ENCODE assay signal across 1 cellular context in the genomic region with DNA sequence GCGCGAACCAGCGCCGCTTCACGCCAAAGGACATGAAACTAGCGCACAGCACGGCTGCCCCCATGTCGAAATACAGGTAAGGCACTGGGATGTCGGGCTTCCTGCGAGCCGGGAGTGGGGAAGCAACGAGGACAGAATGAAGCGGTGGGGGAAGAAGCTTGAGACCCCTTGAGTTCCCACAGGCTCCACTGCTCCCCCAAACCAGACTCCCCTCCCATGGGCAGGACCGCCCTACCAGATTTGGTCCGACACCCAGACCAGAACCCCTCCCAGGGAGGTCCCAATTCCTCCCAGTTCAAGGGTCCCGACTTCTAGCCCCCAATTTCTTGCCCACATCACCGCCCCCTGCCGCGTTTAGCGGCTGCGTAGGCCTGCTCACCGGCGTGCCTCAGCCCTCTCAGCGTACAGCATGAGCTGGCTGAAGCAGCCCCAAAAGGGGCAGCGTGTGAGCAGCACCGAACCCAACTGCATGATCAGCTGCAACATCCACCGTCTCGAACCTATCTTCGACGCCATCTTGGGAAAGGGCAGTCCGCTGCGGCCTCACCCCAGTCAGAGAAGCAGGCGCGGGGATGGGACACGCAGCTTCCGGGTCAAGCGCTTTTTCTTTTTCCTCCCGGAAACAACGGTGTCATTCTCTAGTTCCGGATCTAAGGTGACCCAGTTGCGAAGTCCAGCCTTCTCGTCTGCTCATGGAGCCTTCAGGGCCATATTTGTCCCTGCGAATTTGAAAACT.
TF ChIP-seq lines count a peak whose summit lies in the region.

A gene (minus strand): TSS at position 527 of the 736 bp plus-strand sequence. CDS start 11 bp downstream, at position 516.

TF ChIP-seq in K562, 482 proteins besides CTCF, POLR2A, EP300 and RAD21 (continued from another document and continues in another):
- TF ChIP-seq, protein P1, sequence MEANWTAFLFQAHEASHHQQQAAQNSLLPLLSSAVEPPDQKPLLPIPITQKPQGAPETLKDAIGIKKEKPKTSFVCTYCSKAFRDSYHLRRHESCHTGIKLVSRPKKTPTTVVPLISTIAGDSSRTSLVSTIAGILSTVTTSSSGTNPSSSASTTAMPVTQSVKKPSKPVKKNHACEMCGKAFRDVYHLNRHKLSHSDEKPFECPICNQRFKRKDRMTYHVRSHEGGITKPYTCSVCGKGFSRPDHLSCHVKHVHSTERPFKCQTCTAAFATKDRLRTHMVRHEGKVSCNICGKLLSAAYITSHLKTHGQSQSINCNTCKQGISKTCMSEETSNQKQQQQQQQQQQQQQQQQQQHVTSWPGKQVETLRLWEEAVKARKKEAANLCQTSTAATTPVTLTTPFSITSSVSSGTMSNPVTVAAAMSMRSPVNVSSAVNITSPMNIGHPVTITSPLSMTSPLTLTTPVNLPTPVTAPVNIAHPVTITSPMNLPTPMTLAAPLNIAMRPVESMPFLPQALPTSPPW (CRISPR knock-in tag; IDR thresholded peaks at IDR 0.05): peak; percentile 78
- TF ChIP-seq FOXP1 (CRISPR knock-in tag; IDR thresholded peaks at IDR 0.05) (0 out of 2 replicates have a peak, but pooled peaks have one; percentile 33), CREB1 (IDR thresholded peaks at IDR 0.05) (peak; percentile 91), CREB1 (CRISPR knock-in tag; IDR thresholded peaks at IDR 0.05) (peak; percentile 95), DIDO1 (tag; IDR thresholded peaks at IDR 0.05; ENCODE audit: low read depth) (peak; percentile 96), CBFA2T2 (conservative IDR thresholded peaks at IDR 0.05) (no peak), CHD1 (IDR thresholded peaks at IDR 0.05; ENCODE audit: low read length) (peak; percentile 92), SMARCA4 (IDR thresholded peaks at IDR 0.05) (no peak), XRCC4 (IDR thresholded peaks at IDR 0.05; ENCODE audit: extremely low read depth, insufficient read depth, insufficient read length) (no peak), YY1 (IDR thresholded peaks at IDR 0.05; ENCODE audit: borderline replicate concordance in 1 of 3, control insufficient read depth in 1 of 3, extremely low read depth in 1 of 3, insufficient read depth in 3 of 3, insufficient read length in 1 of 3, insufficient replicate concordance in 2 of 3, low read depth in 1 of 3, low read length in 2 of 3) (peak; percentile 98 to 100 (median 100)), GABPA (tag; conservative IDR thresholded peaks at IDR 0.05; ENCODE audit: low read depth) (peak; percentile 100), SAFB2 (IDR thresholded peaks at IDR 0.05; ENCODE audit: borderline replicate concordance, low read depth, low read length, severe bottlenecking) (no peak), CC2D1A (IDR thresholded peaks at IDR 0.05) (peak; percentile 38; the same call in 1 of the 2 replicates), HIVEP1 (CRISPR knock-in tag; IDR thresholded peaks at IDR 0.05) (0 out of 2 replicates have a peak, but pooled peaks have one; percentile 37), ZBTB17 (CRISPR knock-in tag; IDR thresholded peaks at IDR 0.05) (0 out of 2 replicates have a peak, but pooled peaks have one; percentile 20), TAL1 (IDR thresholded peaks at IDR 0.05) (no peak), HLTF (IDR thresholded peaks at IDR 0.05) (peak; percentile 40; the same call in 1 of the 2 replicates), ZNF586 (CRISPR knock-in tag; conservative IDR thresholded peaks at IDR 0.05) (no peak), BHLHE40 (IDR thresholded peaks at IDR 0.05; ENCODE audit: low read length) (peak; percentile 55; the same call in 1 of the 2 replicates), SIN3A (IDR thresholded peaks at IDR 0.05; ENCODE audit: borderline replicate concordance in 2 of 2, control insufficient read depth in 1 of 2, low read depth in 2 of 2, low read length in 2 of 2) (peak; percentile 85 to 93; a peak in 2 of 4 replicates), CCAR2 (IDR thresholded peaks at IDR 0.05; ENCODE audit: low read depth, low read length) (0 out of 2 replicates have a peak, but pooled peaks have one; percentile 56), STAT5B (CRISPR knock-in tag; IDR thresholded peaks at IDR 0.05) (no peak), BCL6 (CRISPR knock-in tag; IDR thresholded peaks at IDR 0.05) (no peak), ILF3 (IDR thresholded peaks at IDR 0.05; ENCODE audit: borderline replicate concordance) (no peak)
- TF ChIP-seq, protein P2, sequence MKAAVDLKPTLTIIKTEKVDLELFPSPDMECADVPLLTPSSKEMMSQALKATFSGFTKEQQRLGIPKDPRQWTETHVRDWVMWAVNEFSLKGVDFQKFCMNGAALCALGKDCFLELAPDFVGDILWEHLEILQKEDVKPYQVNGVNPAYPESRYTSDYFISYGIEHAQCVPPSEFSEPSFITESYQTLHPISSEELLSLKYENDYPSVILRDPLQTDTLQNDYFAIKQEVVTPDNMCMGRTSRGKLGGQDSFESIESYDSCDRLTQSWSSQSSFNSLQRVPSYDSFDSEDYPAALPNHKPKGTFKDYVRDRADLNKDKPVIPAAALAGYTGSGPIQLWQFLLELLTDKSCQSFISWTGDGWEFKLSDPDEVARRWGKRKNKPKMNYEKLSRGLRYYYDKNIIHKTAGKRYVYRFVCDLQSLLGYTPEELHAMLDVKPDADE (conservative IDR thresholded peaks at IDR 0.05; ENCODE audit: control insufficient read depth, low read depth, low read length): peak; percentile 98
- TF ChIP-seq, protein P3, sequence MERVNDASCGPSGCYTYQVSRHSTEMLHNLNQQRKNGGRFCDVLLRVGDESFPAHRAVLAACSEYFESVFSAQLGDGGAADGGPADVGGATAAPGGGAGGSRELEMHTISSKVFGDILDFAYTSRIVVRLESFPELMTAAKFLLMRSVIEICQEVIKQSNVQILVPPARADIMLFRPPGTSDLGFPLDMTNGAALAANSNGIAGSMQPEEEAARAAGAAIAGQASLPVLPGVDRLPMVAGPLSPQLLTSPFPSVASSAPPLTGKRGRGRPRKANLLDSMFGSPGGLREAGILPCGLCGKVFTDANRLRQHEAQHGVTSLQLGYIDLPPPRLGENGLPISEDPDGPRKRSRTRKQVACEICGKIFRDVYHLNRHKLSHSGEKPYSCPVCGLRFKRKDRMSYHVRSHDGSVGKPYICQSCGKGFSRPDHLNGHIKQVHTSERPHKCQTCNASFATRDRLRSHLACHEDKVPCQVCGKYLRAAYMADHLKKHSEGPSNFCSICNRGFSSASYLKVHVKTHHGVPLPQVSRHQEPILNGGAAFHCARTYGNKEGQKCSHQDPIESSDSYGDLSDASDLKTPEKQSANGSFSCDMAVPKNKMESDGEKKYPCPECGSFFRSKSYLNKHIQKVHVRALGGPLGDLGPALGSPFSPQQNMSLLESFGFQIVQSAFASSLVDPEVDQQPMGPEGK (CRISPR knock-in tag; IDR thresholded peaks at IDR 0.05; ENCODE audit: borderline replicate concordance): no peak
- TF ChIP-seq, protein P4, sequence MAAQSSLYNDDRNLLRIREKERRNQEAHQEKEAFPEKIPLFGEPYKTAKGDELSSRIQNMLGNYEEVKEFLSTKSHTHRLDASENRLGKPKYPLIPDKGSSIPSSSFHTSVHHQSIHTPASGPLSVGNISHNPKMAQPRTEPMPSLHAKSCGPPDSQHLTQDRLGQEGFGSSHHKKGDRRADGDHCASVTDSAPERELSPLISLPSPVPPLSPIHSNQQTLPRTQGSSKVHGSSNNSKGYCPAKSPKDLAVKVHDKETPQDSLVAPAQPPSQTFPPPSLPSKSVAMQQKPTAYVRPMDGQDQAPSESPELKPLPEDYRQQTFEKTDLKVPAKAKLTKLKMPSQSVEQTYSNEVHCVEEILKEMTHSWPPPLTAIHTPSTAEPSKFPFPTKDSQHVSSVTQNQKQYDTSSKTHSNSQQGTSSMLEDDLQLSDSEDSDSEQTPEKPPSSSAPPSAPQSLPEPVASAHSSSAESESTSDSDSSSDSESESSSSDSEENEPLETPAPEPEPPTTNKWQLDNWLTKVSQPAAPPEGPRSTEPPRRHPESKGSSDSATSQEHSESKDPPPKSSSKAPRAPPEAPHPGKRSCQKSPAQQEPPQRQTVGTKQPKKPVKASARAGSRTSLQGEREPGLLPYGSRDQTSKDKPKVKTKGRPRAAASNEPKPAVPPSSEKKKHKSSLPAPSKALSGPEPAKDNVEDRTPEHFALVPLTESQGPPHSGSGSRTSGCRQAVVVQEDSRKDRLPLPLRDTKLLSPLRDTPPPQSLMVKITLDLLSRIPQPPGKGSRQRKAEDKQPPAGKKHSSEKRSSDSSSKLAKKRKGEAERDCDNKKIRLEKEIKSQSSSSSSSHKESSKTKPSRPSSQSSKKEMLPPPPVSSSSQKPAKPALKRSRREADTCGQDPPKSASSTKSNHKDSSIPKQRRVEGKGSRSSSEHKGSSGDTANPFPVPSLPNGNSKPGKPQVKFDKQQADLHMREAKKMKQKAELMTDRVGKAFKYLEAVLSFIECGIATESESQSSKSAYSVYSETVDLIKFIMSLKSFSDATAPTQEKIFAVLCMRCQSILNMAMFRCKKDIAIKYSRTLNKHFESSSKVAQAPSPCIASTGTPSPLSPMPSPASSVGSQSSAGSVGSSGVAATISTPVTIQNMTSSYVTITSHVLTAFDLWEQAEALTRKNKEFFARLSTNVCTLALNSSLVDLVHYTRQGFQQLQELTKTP (IDR thresholded peaks at IDR 0.05; ENCODE audit: low read depth in 1 of 2, partially characterized antibody in 2 of 2): no peak
- TF ChIP-seq, protein P5, sequence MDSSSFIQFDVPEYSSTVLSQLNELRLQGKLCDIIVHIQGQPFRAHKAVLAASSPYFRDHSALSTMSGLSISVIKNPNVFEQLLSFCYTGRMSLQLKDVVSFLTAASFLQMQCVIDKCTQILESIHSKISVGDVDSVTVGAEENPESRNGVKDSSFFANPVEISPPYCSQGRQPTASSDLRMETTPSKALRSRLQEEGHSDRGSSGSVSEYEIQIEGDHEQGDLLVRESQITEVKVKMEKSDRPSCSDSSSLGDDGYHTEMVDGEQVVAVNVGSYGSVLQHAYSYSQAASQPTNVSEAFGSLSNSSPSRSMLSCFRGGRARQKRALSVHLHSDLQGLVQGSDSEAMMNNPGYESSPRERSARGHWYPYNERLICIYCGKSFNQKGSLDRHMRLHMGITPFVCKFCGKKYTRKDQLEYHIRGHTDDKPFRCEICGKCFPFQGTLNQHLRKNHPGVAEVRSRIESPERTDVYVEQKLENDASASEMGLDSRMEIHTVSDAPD (CRISPR knock-in tag; IDR thresholded peaks at IDR 0.05): no peak
- TF ChIP-seq, protein P6, sequence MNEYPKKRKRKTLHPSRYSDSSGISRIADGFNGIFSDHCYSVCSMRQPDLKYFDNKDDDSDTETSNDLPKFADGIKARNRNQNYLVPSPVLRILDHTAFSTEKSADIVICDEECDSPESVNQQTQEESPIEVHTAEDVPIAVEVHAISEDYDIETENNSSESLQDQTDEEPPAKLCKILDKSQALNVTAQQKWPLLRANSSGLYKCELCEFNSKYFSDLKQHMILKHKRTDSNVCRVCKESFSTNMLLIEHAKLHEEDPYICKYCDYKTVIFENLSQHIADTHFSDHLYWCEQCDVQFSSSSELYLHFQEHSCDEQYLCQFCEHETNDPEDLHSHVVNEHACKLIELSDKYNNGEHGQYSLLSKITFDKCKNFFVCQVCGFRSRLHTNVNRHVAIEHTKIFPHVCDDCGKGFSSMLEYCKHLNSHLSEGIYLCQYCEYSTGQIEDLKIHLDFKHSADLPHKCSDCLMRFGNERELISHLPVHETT (CRISPR knock-in tag; conservative IDR thresholded peaks at IDR 0.05 in 1 of 2, IDR thresholded peaks at IDR 0.05 in 1 of 2): peak in 1 of 2 experiments; percentile 95; a peak in 2 of 4 replicates
- TF ChIP-seq, protein P7, sequence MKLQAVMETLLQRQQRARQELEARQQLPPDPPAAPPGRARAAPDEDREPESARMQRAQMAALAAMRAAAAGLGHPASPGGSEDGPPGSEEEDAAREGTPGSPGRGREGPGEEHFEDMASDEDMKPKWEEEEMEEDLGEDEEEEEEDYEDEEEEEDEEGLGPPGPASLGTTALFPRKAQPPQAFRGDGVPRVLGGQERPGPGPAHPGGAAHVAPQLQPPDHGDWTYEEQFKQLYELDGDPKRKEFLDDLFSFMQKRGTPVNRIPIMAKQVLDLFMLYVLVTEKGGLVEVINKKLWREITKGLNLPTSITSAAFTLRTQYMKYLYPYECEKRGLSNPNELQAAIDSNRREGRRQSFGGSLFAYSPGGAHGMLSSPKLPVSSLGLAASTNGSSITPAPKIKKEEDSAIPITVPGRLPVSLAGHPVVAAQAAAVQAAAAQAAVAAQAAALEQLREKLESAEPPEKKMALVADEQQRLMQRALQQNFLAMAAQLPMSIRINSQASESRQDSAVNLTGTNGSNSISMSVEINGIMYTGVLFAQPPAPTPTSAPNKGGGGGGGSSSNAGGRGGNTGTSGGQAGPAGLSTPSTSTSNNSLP (IDR thresholded peaks at IDR 0.05; ENCODE audit: borderline replicate concordance, low read depth, low read length): peak; percentile 70; the same call in 1 of the 2 replicates
- TF ChIP-seq, protein P8, sequence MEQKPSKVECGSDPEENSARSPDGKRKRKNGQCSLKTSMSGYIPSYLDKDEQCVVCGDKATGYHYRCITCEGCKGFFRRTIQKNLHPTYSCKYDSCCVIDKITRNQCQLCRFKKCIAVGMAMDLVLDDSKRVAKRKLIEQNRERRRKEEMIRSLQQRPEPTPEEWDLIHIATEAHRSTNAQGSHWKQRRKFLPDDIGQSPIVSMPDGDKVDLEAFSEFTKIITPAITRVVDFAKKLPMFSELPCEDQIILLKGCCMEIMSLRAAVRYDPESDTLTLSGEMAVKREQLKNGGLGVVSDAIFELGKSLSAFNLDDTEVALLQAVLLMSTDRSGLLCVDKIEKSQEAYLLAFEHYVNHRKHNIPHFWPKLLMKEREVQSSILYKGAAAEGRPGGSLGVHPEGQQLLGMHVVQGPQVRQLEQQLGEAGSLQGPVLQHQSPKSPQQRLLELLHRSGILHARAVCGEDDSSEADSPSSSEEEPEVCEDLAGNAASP (IDR thresholded peaks at IDR 0.05): no peak
